Comparison of ENCODE assay signal across 15 cellular contexts in the genomic region with DNA sequence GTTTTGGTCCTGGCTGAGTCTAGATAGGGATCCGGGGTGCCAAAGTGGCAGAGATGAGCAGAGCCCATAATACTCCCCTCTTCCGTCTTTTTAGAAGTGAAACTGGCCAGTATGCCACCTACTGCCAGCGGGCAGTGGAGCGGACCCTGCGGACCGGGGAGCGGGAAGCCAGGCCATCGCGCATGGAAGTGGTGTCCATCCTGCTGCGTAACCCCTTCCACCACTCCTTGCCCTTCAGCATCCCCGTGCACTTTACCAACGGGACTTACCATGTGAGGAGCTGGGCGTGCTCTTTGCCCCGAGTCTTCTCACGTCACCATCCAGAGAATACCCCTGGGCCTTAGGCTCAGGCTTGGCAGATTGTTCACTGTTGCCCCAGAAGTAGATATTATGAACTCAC. TPM values are rescaled to one million over a fixed set of nuclear protein-coding genes. Genes with fewer than 3 reads are reported as not detected.
DNase-seq lines count a peak whose midpoint lies in the region; ATAC-seq and TF ChIP-seq lines count a peak whose summit lies in the region.
"Had no signal": no experiment of that assay in that cellular context is flagged by ENCODE, and none has a peak within 500 bp of the region (broad histone marks: within the 10 kb centered on the region; RNA-seq: fewer than 3 reads in every experiment).

No MANE protein-coding gene starts in this region.

- 78 to 89% (median 79%) methylated on average over 15 of the region's 15 CpGs for WGBS in spleen, 5 donors

- peak; percentile 24 for DNase-seq in activated naive CD8-positive, alpha-beta T cell treated with anti-CD3 and anti-CD28 coated beads, Interleukin-2, amount 10 ng/mL, durations not matched to agents 7 days and 5 days
- DNase-seq in activated naive CD8-positive, alpha-beta T cell treated with anti-CD3 and anti-CD28 coated beads for 36 hours = no peak
- DNase-seq in lower lobe of right lung = peak; percentile 20
- DNase-seq in spleen = peak; percentile 40
- no peak for DNase-seq in nephron progenitor cell
- no peak for DNase-seq in activated CD8-positive, alpha-beta memory T cell treated with anti-CD3 and anti-CD28 coated beads, Interleukin-2, amount 10 ng/mL, durations not matched to agents 7 days and 5 days
- no peak for DNase-seq in A673 (ENCODE audit: low spot score)
- DNase-seq: 8988T; BE2C; CD4-positive, alpha-beta memory T cell; DMS79; H7 had no signal

- no peak overlapping the region for H3K27ac Mint-ChIP-seq in activated naive CD8-positive, alpha-beta T cell treated with anti-CD3 and anti-CD28 coated beads, Interleukin-2, amount 10 ng/mL, durations not matched to agents 7 days and 5 days
- H3K27ac Mint-ChIP-seq in activated naive CD8-positive, alpha-beta T cell treated with anti-CD3 and anti-CD28 coated beads for 36 hours = no peak overlapping the region
- H3K27ac Mint-ChIP-seq in nephron progenitor cell = no peak overlapping the region
- H3K27ac Mint-ChIP-seq in activated CD8-positive, alpha-beta memory T cell treated with anti-CD3 and anti-CD28 coated beads, Interleukin-2, amount 10 ng/mL, durations not matched to agents 7 days and 5 days = no peak overlapping the region
- H3K27ac Mint-ChIP-seq: CD4-positive, alpha-beta memory T cell; GM23338 had no signal

- peaks cover 3% of the 10 kb centered on the region for H3K4me1 Mint-ChIP-seq in activated naive CD8-positive, alpha-beta T cell treated with anti-CD3 and anti-CD28 coated beads, Interleukin-2, amount 10 ng/mL, durations not matched to agents 7 days and 5 days
- no peaks in the 10 kb centered on the region for H3K4me1 Mint-ChIP-seq in activated naive CD8-positive, alpha-beta T cell treated with anti-CD3 and anti-CD28 coated beads for 36 hours
- H3K4me1 Mint-ChIP-seq in nephron progenitor cell = no peaks in the 10 kb centered on the region
- peaks cover 12% of the 10 kb centered on the region for H3K4me1 Mint-ChIP-seq in activated CD8-positive, alpha-beta memory T cell treated with anti-CD3 and anti-CD28 coated beads, Interleukin-2, amount 10 ng/mL, durations not matched to agents 7 days and 5 days
- H3K4me1 Mint-ChIP-seq: CD4-positive, alpha-beta memory T cell; GM23338 had no signal

- no peaks in the 10 kb centered on the region for H3K9me3 Mint-ChIP-seq in activated naive CD8-positive, alpha-beta T cell treated with anti-CD3 and anti-CD28 coated beads, Interleukin-2, amount 10 ng/mL, durations not matched to agents 7 days and 5 days
- H3K9me3 Mint-ChIP-seq in activated naive CD8-positive, alpha-beta T cell treated with anti-CD3 and anti-CD28 coated beads for 36 hours = no peaks in the 10 kb centered on the region
- H3K9me3 Mint-ChIP-seq in nephron progenitor cell = no peaks in the 10 kb centered on the region
- H3K9me3 Mint-ChIP-seq in activated CD8-positive, alpha-beta memory T cell treated with anti-CD3 and anti-CD28 coated beads, Interleukin-2, amount 10 ng/mL, durations not matched to agents 7 days and 5 days (ENCODE audit: low read depth) = no peaks in the 10 kb centered on the region
- H3K9me3 Mint-ChIP-seq: CD4-positive, alpha-beta memory T cell; GM23338 had no signal

- H3K9me3 ChIP-seq in lower lobe of right lung = no peaks in the 10 kb centered on the region
- H3K9me3 ChIP-seq in spleen = no peaks in the 10 kb centered on the region
- H3K9me3 ChIP-seq in A673 (ENCODE audit: low read depth, low read length, poor library complexity, severe bottlenecking) = no peaks in the 10 kb centered on the region
- H3K9me3 ChIP-seq: BE2C had no signal

- BruUV-seq in A673 (replicated peaks; lab: Mats Ljungman, UMichigan) = no TSS peak

- no peaks in the 10 kb centered on the region for H3K4me1 ChIP-seq in lower lobe of right lung
- no peaks in the 10 kb centered on the region for H3K4me1 ChIP-seq in spleen
- H3K4me1 ChIP-seq in A673 (ENCODE audit: insufficient read depth, low read length, poor library complexity, severe bottlenecking) = no peaks in the 10 kb centered on the region
- H3K4me1 ChIP-seq: BE2C had no signal

- no peak for TF ChIP-seq CTCF in lower lobe of right lung (IDR thresholded peaks at IDR 0.05)
- no peak for TF ChIP-seq CTCF in spleen (IDR thresholded peaks at IDR 0.05 in 8 of 11, conservative IDR thresholded peaks at IDR 0.05 in 3 of 11)
- TF ChIP-seq CTCF in nephron progenitor cell (IDR thresholded peaks at IDR 0.05) = no peak
- no peak for TF ChIP-seq CTCF in A673 (conservative IDR thresholded peaks at IDR 0.05; ENCODE audit: low read depth, low read length)

- CTCF ChIA-PET in activated CD8-positive, alpha-beta memory T cell treated with anti-CD3 and anti-CD28 coated beads, Interleukin-2, amount 10 ng/mL, durations not matched to agents 7 days and 5 days (lab: Charles Lee) = interaction anchor here (0.6 to 1.6 kb wide), 5 partner anchors 8 to 151 kb away, joined by 3 to 5 read pairs (median 3); no protein-coding TSS in a partner anchor
- CTCF ChIA-PET in A673 (lab: Charles Lee) = no interaction called here

- H3K27me3 ChIP-seq in lower lobe of right lung (ENCODE audit: low read depth) (no peaks in the 10 kb centered on the region), spleen (replicated peaks in 1 of 7) (no peaks in the 10 kb centered on the region), A673 (replicated peaks; ENCODE audit: insufficient read depth, low read depth, low read length, poor library complexity) (no peaks in the 10 kb centered on the region)
- H3K27me3 ChIP-seq: BE2C had no signal

- H3K4me3 ChIP-seq in lower lobe of right lung = no peak overlapping the region
- H3K4me3 ChIP-seq in spleen = no peak overlapping the region
- no peak overlapping the region for H3K4me3 ChIP-seq in A673 (ENCODE audit: low read depth, low read length, poor library complexity, severe bottlenecking)
- H3K4me3 ChIP-seq: GM23338 had no signal

- ATAC-seq in activated naive CD8-positive, alpha-beta T cell treated with anti-CD3 and anti-CD28 coated beads, Interleukin-2, amount 10 ng/mL, durations not matched to agents 7 days and 5 days (ENCODE audit: low read depth) = no peak
- no peak for ATAC-seq in lower lobe of right lung
- ATAC-seq in activated CD8-positive, alpha-beta memory T cell treated with anti-CD3 and anti-CD28 coated beads, Interleukin-2, amount 10 ng/mL, durations not matched to agents 7 days and 5 days = no peak
- ATAC-seq: GM23338 had no signal

- POLR2A ChIA-PET in activated naive CD8-positive, alpha-beta T cell treated with anti-CD3 and anti-CD28 coated beads, Interleukin-2, amount 10 ng/mL, durations not matched to agents 7 days and 5 days (lab: Charles Lee) = no interaction called here
- POLR2A ChIA-PET in A673 (lab: Charles Lee; ENCODE audit: low non-redundant PET) = interaction anchor here (0.7 kb wide), 1 partner anchor 13 kb away, joined by 3 read pairs; no protein-coding TSS in a partner anchor

- H3K27ac ChIP-seq in lower lobe of right lung (no peak overlapping the region), spleen (no peak overlapping the region), A673 (ENCODE audit: low read depth, low read length, poor library complexity, severe bottlenecking) (no peak overlapping the region)
- H3K27ac ChIP-seq: C4-2B, HL-60 had no signal

- H3K36me3 Mint-ChIP-seq in activated naive CD8-positive, alpha-beta T cell treated with anti-CD3 and anti-CD28 coated beads, Interleukin-2, amount 10 ng/mL, durations not matched to agents 7 days and 5 days = no peaks in the 10 kb centered on the region
- no peaks in the 10 kb centered on the region for H3K36me3 Mint-ChIP-seq in activated naive CD8-positive, alpha-beta T cell treated with anti-CD3 and anti-CD28 coated beads for 36 hours
- peaks cover 32% of the 10 kb centered on the region for H3K36me3 Mint-ChIP-seq in nephron progenitor cell (ENCODE audit: low read depth)
- no peaks in the 10 kb centered on the region for H3K36me3 Mint-ChIP-seq in activated CD8-positive, alpha-beta memory T cell treated with anti-CD3 and anti-CD28 coated beads, Interleukin-2, amount 10 ng/mL, durations not matched to agents 7 days and 5 days
- H3K36me3 Mint-ChIP-seq: CD4-positive, alpha-beta memory T cell had no signal

- intact Hi-C loops in lower lobe of right lung (cut with DNase I) = no loop called here
- intact Hi-C loops in spleen (cut with DNase I; ENCODE audit: low total_unique reads) = no loop called here
- intact Hi-C loops in A673 (cut with micrococcal nuclease; ENCODE audit: unreplicated experiment) = no loop called here

- no peak for TF ChIP-seq POLR2A in spleen (IDR thresholded peaks at IDR 0.05)

- no peak overlapping the region for H3K4me3 Mint-ChIP-seq in activated naive CD8-positive, alpha-beta T cell treated with anti-CD3 and anti-CD28 coated beads, Interleukin-2, amount 10 ng/mL, durations not matched to agents 7 days and 5 days
- H3K4me3 Mint-ChIP-seq in activated naive CD8-positive, alpha-beta T cell treated with anti-CD3 and anti-CD28 coated beads for 36 hours = no peak overlapping the region
- H3K4me3 Mint-ChIP-seq in nephron progenitor cell = no peak overlapping the region
- no peak overlapping the region for H3K4me3 Mint-ChIP-seq in activated CD8-positive, alpha-beta memory T cell treated with anti-CD3 and anti-CD28 coated beads, Interleukin-2, amount 10 ng/mL, durations not matched to agents 7 days and 5 days
- H3K4me3 Mint-ChIP-seq: CD4-positive, alpha-beta memory T cell; GM23338 had no signal

- H3K36me3 ChIP-seq in lower lobe of right lung (no peaks in the 10 kb centered on the region), spleen (peaks cover 0 to 7% (median 0%) of the 10 kb centered on the region in 6 donors), A673 (ENCODE audit: insufficient read depth, low read length, poor library complexity, severe bottlenecking) (no peaks in the 10 kb centered on the region)
- H3K36me3 ChIP-seq: BE2C had no signal

- H3K27me3 Mint-ChIP-seq in activated naive CD8-positive, alpha-beta T cell treated with anti-CD3 and anti-CD28 coated beads, Interleukin-2, amount 10 ng/mL, durations not matched to agents 7 days and 5 days = no peaks in the 10 kb centered on the region
- no peaks in the 10 kb centered on the region for H3K27me3 Mint-ChIP-seq in activated naive CD8-positive, alpha-beta T cell treated with anti-CD3 and anti-CD28 coated beads for 36 hours
- no peaks in the 10 kb centered on the region for H3K27me3 Mint-ChIP-seq in nephron progenitor cell (ENCODE audit: low read depth, poor library complexity)
- H3K27me3 Mint-ChIP-seq in activated CD8-positive, alpha-beta memory T cell treated with anti-CD3 and anti-CD28 coated beads, Interleukin-2, amount 10 ng/mL, durations not matched to agents 7 days and 5 days = peaks cover 3% of the 10 kb centered on the region
- H3K27me3 Mint-ChIP-seq: CD4-positive, alpha-beta memory T cell had no signal

RNA-seq across cellular contexts. Expression of gene PIGH, which starts 21.0 kb away (rescaled TPM):
- 10 to 100 TPM; 22.9 to 24.9 TPM for total RNA-seq in activated naive CD8-positive, alpha-beta T cell treated with anti-CD3 and anti-CD28 coated beads, Interleukin-2, amount 10 ng/mL, durations not matched to agents 7 days and 5 days
- 10 to 100 TPM; 17.5 to 18.2 TPM for total RNA-seq in activated naive CD8-positive, alpha-beta T cell treated with anti-CD3 and anti-CD28 coated beads for 36 hours
- total RNA-seq in lower lobe of right lung (17.2 TPM), spleen (10 to 100 TPM; 16.3 to 43.1 (median 23.4) TPM), A673 (2021) (25.7 TPM in 2 replicates)
- polyA plus RNA-seq in spleen = 10 to 100 TPM; 21.9 to 30.0 (median 24.8) TPM
- total RNA-seq in activated CD8-positive, alpha-beta memory T cell treated with anti-CD3 and anti-CD28 coated beads, Interleukin-2, amount 10 ng/mL, durations not matched to agents 7 days and 5 days = 10 to 100 TPM; 16.3 to 17.1 TPM

RNA-seq across cellular contexts. Expression of gene ARG2, which starts 40.7 kb away (rescaled TPM):
- 1 to 10 TPM; 1.3 to 2.6 TPM for total RNA-seq in activated naive CD8-positive, alpha-beta T cell treated with anti-CD3 and anti-CD28 coated beads, Interleukin-2, amount 10 ng/mL, durations not matched to agents 7 days and 5 days
- total RNA-seq in activated naive CD8-positive, alpha-beta T cell treated with anti-CD3 and anti-CD28 coated beads for 36 hours = 10 to 100 TPM in 1 of 2 experiments, 1 to 10 TPM in 1; 8.7 to 10.2 TPM
- total RNA-seq in lower lobe of right lung (0.77 TPM), spleen (1 to 10 TPM in 6 of 7 donors, under 1 TPM in 1; 0.80 to 4.7 (median 1.8) TPM), A673 (2021) (32.1 and 35.6 TPM in 2 replicates)
- polyA plus RNA-seq in spleen = 1 to 10 TPM in 1 of 3 donors, under 1 TPM in 2; 0.64 to 1.0 (median 0.82) TPM
- total RNA-seq in activated CD8-positive, alpha-beta memory T cell treated with anti-CD3 and anti-CD28 coated beads, Interleukin-2, amount 10 ng/mL, durations not matched to agents 7 days and 5 days = 10 to 100 TPM in 1 of 2 experiments, 1 to 10 TPM in 1; 6.2 to 13.6 TPM

RNA-seq across cellular contexts. Expression of gene PLEKHH1, which starts 46.0 kb away (rescaled TPM):
- 1 to 10 TPM in 1 of 2 experiments, under 1 TPM in 1; 0.68 to 1.0 TPM for total RNA-seq in activated naive CD8-positive, alpha-beta T cell treated with anti-CD3 and anti-CD28 coated beads, Interleukin-2, amount 10 ng/mL, durations not matched to agents 7 days and 5 days
- total RNA-seq in activated naive CD8-positive, alpha-beta T cell treated with anti-CD3 and anti-CD28 coated beads for 36 hours = 1 to 10 TPM; 2.4 to 3.3 TPM
- total RNA-seq in lower lobe of right lung = 4.6 TPM
- total RNA-seq in spleen = 1 to 10 TPM; 1.7 to 7.1 (median 5.0) TPM
- polyA plus RNA-seq in spleen = 1 to 10 TPM in 2 of 3 donors, under 1 TPM in 1; 0.56 to 5.1 (median 1.1) TPM
- under 1 TPM; 0.19 to 0.79 TPM for total RNA-seq in activated CD8-positive, alpha-beta memory T cell treated with anti-CD3 and anti-CD28 coated beads, Interleukin-2, amount 10 ng/mL, durations not matched to agents 7 days and 5 days
- 8.9 and 13.7 TPM in 2 replicates for total RNA-seq in A673 (2021)

Comparison
In these comparisons a context has a peak if more than half of its experiments do, and no peak if none do; other contexts are left out.
1. DNase-seq: peak in activated naive CD8-positive, alpha-beta T cell treated with anti-CD3 and anti-CD28 coated beads, Interleukin-2, amount 10 ng/mL, durations not matched to agents 7 days and 5 days (single experiment), lower lobe of right lung (single experiment) and spleen (single experiment); none in activated naive CD8-positive, alpha-beta T cell treated with anti-CD3 and anti-CD28 coated beads for 36 hours (single experiment), nephron progenitor cell (single experiment), activated CD8-positive, alpha-beta memory T cell treated with anti-CD3 and anti-CD28 coated beads, Interleukin-2, amount 10 ng/mL, durations not matched to agents 7 days and 5 days (single experiment) and A673 (single experiment).